Comparison of ENCODE assay signal across 15 cellular contexts in genomic region chr5:68740204-68740910, GRCh38.
DNase-seq lines count a peak whose midpoint lies in the region; ATAC-seq and FAIRE-seq lines count a peak whose summit lies in the region.
"Had no signal": no experiment of that assay in that cellular context is flagged by ENCODE, and none has a peak within 500 bp of the region (broad histone marks: within the 10 kb centered on the region; RNA-seq: fewer than 3 reads in every experiment).

No MANE protein-coding gene starts in this region.

- peak; percentile 54 for ATAC-seq in GM18861 (IDR thresholded peaks at IDR 0.05; ENCODE audit: unreplicated experiment)
- peak; percentile 56 for ATAC-seq in GM21515 (IDR thresholded peaks at IDR 0.05; ENCODE audit: unreplicated experiment)
- ATAC-seq in HG03280 (IDR thresholded peaks at IDR 0.05; ENCODE audit: unreplicated experiment), result peak; percentile 39
- ATAC-seq: Panc1 had no signal

- peak; percentile 75 for FAIRE-seq in islet of Langerhans (lab: Jason Lieb, UNC)
- FAIRE-seq: endothelial cell of umbilical vein, kidney had no signal

- DNase-seq in cerebellum (ENCODE audit: low spot score) (no peak), SHP77 (lab: John Stamatoyannopoulos, UW) (no peak), Ammon's horn (ENCODE audit: low spot score) (no peak), substantia nigra (lab: John Stamatoyannopoulos, UW) (no peak)
- DNase-seq: activated CD4-positive, CD25-positive, alpha-beta regulatory T cell treated with anti-CD3 and anti-CD28 coated beads, Interleukin-2, amount 50 U/mL, for 72 hours; adrenal gland; GF-D8; kidney; stomach had no signal

- H3K27ac ChIP-seq in substantia nigra (ENCODE audit: low read depth, low read length, poor library complexity, severe bottlenecking), result no peak overlapping the region
- H3K27ac ChIP-seq: stomach had no signal
